ENCODE assay signal across 13 cellular contexts in genomic region chr17:18236494-18236893, GRCh38.
"Had no signal": no experiment of that assay in that cellular context is flagged by ENCODE, and none has a peak within 500 bp of the region (broad histone marks: within the 10 kb centered on the region; RNA-seq: fewer than 3 reads in every experiment).

No MANE protein-coding gene starts in this region.

- H3K4me1 Mint-ChIP-seq: activated naive CD4-positive, alpha-beta T cell treated with anti-CD3 and anti-CD28 coated beads, Interleukin-2, amount 50 U/mL, for 24 hours; T-cell had no signal

- ATAC-seq: activated CD8-positive, alpha-beta T cell treated with anti-CD3 and anti-CD28 coated beads, Interleukin-2, amount 10 ng/mL, durations not matched to agents 7 days and 5 days; heart right ventricle; pancreas; T-cell had no signal

- H3K4me3 ChIP-seq: heart right ventricle, pancreas, tibial nerve, vagina had no signal

- H3K4me3 Mint-ChIP-seq: activated CD8-positive, alpha-beta T cell treated with anti-CD3 and anti-CD28 coated beads, Interleukin-2, amount 10 ng/mL, durations not matched to agents 7 days and 5 days; activated naive CD4-positive, alpha-beta T cell treated with anti-CD3 and anti-CD28 coated beads, Interleukin-2, amount 50 U/mL, for 24 hours; T-cell had no signal

- H3K9me3 Mint-ChIP-seq: activated naive CD4-positive, alpha-beta T cell treated with anti-CD3 and anti-CD28 coated beads, Interleukin-2, amount 50 U/mL, for 24 hours; T-cell had no signal

- H3K36me3 ChIP-seq: pancreas had no signal

- H3K36me3 Mint-ChIP-seq: activated naive CD4-positive, alpha-beta T cell treated with anti-CD3 and anti-CD28 coated beads, Interleukin-2, amount 50 U/mL, for 24 hours had no signal

- H3K27me3 ChIP-seq: heart right ventricle, pancreas, tibial nerve, vagina had no signal

- H3K27ac ChIP-seq: heart right ventricle, pancreas, vagina had no signal

- DNase-seq: activated CD4-positive, alpha-beta T cell treated with anti-CD3 and anti-CD28 coated beads for 1 hour; activated CD8-positive, alpha-beta T cell treated with anti-CD3 and anti-CD28 coated beads, Interleukin-2, amount 10 ng/mL, durations not matched to agents 7 days and 5 days; heart right ventricle; islet precursor cell; mesendoderm; pancreas; T-cell had no signal

- H3K9me3 ChIP-seq: heart right ventricle, pancreas, tibial nerve, vagina had no signal

- H3K4me1 ChIP-seq: pancreas, tibial nerve had no signal

- H3K27ac Mint-ChIP-seq: activated CD8-positive, alpha-beta T cell treated with anti-CD3 and anti-CD28 coated beads, Interleukin-2, amount 10 ng/mL, durations not matched to agents 7 days and 5 days; activated naive CD4-positive, alpha-beta T cell treated with anti-CD3 and anti-CD28 coated beads, Interleukin-2, amount 50 U/mL, for 24 hours; T-cell had no signal

- H3K27me3 Mint-ChIP-seq: activated naive CD4-positive, alpha-beta T cell treated with anti-CD3 and anti-CD28 coated beads, Interleukin-2, amount 50 U/mL, for 24 hours; T-cell had no signal

- FAIRE-seq: bronchial epithelial cell, endometrium, frontal cortex, pancreas had no signal
